In genomic region chr15:57340673-57341259, GRCh38 we compare ENCODE assay signal across 8 cellular contexts. TPM values are rescaled to one million over a fixed set of nuclear protein-coding genes. Genes with fewer than 3 reads are reported as not detected.
DNase-seq lines count a peak whose midpoint lies in the region; ATAC-seq and TF ChIP-seq lines count a peak whose summit lies in the region.

No MANE protein-coding gene starts in this region.

- no peak overlapping the region for H2AK5ac ChIP-seq in trophoblast cell (ENCODE audit: low read length)

- no peaks in the 10 kb centered on the region for H3K9me3 Mint-ChIP-seq in CD8-positive, alpha-beta T cell
- H3K9me3 Mint-ChIP-seq in activated T-cell treated with anti-CD3 and anti-CD28 coated beads, Interleukin-2, amount 50 U/mL, for 24 hours: no peaks in the 10 kb centered on the region
- peaks cover 5% of the 10 kb centered on the region for H3K9me3 Mint-ChIP-seq in glutamatergic neuron (ENCODE audit: unreplicated experiment)

- H3K4me1 Mint-ChIP-seq in CD8-positive, alpha-beta T cell (ENCODE audit: low read depth): no peaks in the 10 kb centered on the region
- H3K4me1 Mint-ChIP-seq in activated T-cell treated with anti-CD3 and anti-CD28 coated beads, Interleukin-2, amount 50 U/mL, for 24 hours (ENCODE audit: low read depth): no peaks in the 10 kb centered on the region
- H3K4me1 Mint-ChIP-seq in glutamatergic neuron (ENCODE audit: low read depth, unreplicated experiment): peaks cover 38% of the 10 kb centered on the region

- H4K8ac ChIP-seq in trophoblast cell (ENCODE audit: low read depth, low read length): no peak overlapping the region

- no peak overlapping the region for H3K27ac ChIP-seq in CD8-positive, alpha-beta T cell (ENCODE audit: low read depth, low read length)
- no peak overlapping the region for H3K27ac ChIP-seq in trophoblast cell (ENCODE audit: low read depth, low read length)

- POLR2A ChIA-PET in CD8-positive, alpha-beta T cell (lab: Charles Lee): interaction anchor here (0.5 kb wide), 1 partner anchor 178 kb away, joined by 5 read pairs; no protein-coding TSS in a partner anchor

- no peak overlapping the region for H2BK120ac ChIP-seq in trophoblast cell (ENCODE audit: insufficient read depth, low read length, poor library complexity)

- no peaks in the 10 kb centered on the region for H3K79me2 ChIP-seq in trophoblast cell (ENCODE audit: control insufficient read depth, insufficient read depth, low read length, poor library complexity)

- WGBS in trophoblast cell (ENCODE audit: extremely low coverage, insufficient coverage, insufficient read length): no CpG with 5 or more reads among the region's 5 CpGs

- H4K12ac ChIP-seq in trophoblast cell (ENCODE audit: low read depth, low read length): no peak overlapping the region

- H3K9me3 ChIP-seq in CD8-positive, alpha-beta T cell (ENCODE audit: low read length): no peaks in the 10 kb centered on the region
- H3K9me3 ChIP-seq in trophoblast cell (ENCODE audit: insufficient read depth, low read depth, low read length): no peaks in the 10 kb centered on the region

- H3K23ac ChIP-seq in trophoblast cell (ENCODE audit: low read length): no peak overlapping the region

- no peak overlapping the region for H2BK12ac ChIP-seq in trophoblast cell (ENCODE audit: low read length)

- no peaks in the 10 kb centered on the region for H3K36me3 Mint-ChIP-seq in CD8-positive, alpha-beta T cell
- no peaks in the 10 kb centered on the region for H3K36me3 Mint-ChIP-seq in activated T-cell treated with anti-CD3 and anti-CD28 coated beads, Interleukin-2, amount 50 U/mL, for 24 hours (ENCODE audit: low read depth)
- H3K36me3 Mint-ChIP-seq in glutamatergic neuron (ENCODE audit: unreplicated experiment): no peaks in the 10 kb centered on the region

- no peak overlapping the region for H4K91ac ChIP-seq in trophoblast cell (ENCODE audit: low read depth, low read length)

- H3K4me3 ChIP-seq in CD8-positive, alpha-beta T cell (ENCODE audit: low read depth, low read length): no peak overlapping the region
- H3K4me3 ChIP-seq in trophoblast cell (ENCODE audit: low read depth, low read length): no peak overlapping the region

- TF ChIP-seq CTCF in CD8-positive, alpha-beta T cell (IDR thresholded peaks at IDR 0.05): peak; percentile 74
- peak; percentile 83 for TF ChIP-seq CTCF in glutamatergic neuron (IDR thresholded peaks at IDR 0.05; ENCODE audit: partially characterized antibody, unreplicated experiment)

- DNase-seq in CD8-positive, alpha-beta T cell: peak in 2 of 7 experiments; percentile 17 to 24
- DNase-seq in H4 (ENCODE audit: low spot score): peak; percentile 53
- peak; percentile 53 for DNase-seq in NCI-H510A (lab: John Stamatoyannopoulos, UW)
- DNase-seq in activated T-cell treated with anti-CD3 and anti-CD28 coated beads, Interleukin-2, amount 50 U/mL, for 24 hours: peak; percentile 49
- DNase-seq in glutamatergic neuron: peak; percentile 67
- DNase-seq in trophoblast cell: peak; percentile 81 to 92

- intact Hi-C loops in CD8-positive, alpha-beta T cell (cut with DNase I, micrococcal nuclease): loop anchor here in 1 of 2 experiments (1.0 to 10.0 kb wide), 3 partner anchors 187 to 524 kb away; no protein-coding TSS in a partner anchor

- CTCF ChIA-PET in CD8-positive, alpha-beta T cell (lab: Charles Lee): interaction anchor here (0.8 to 2.9 kb wide), 10 partner anchors 8 to 227 kb away, joined by 3 to 22 read pairs (median 4); no protein-coding TSS in a partner anchor

- no peak overlapping the region for H3K9ac ChIP-seq in trophoblast cell (ENCODE audit: low read length)

- no peaks in the 10 kb centered on the region for H3K4me1 ChIP-seq in CD8-positive, alpha-beta T cell (ENCODE audit: insufficient read depth, low read length)
- peaks cover under 1 to 2% of the 10 kb centered on the region in 2 experiments for H3K4me1 ChIP-seq in trophoblast cell (ENCODE audit: control insufficient read depth in 1 of 2, insufficient read depth in 2 of 2, low read length in 2 of 2)

- ATAC-seq in CD8-positive, alpha-beta T cell: peak; percentile 46
- ATAC-seq in GM19324 (IDR thresholded peaks at IDR 0.05; ENCODE audit: low FRiP score, unreplicated experiment): no peak
- no peak for ATAC-seq in GM21367 (IDR thresholded peaks at IDR 0.05; ENCODE audit: unreplicated experiment)

- H2BK5ac ChIP-seq in trophoblast cell (ENCODE audit: low read depth, low read length, poor library complexity): no peak overlapping the region

- H3K27me3 Mint-ChIP-seq in CD8-positive, alpha-beta T cell (ENCODE audit: low read depth): peaks cover 5% of the 10 kb centered on the region
- H3K27me3 Mint-ChIP-seq in activated T-cell treated with anti-CD3 and anti-CD28 coated beads, Interleukin-2, amount 50 U/mL, for 24 hours: peaks cover 17% of the 10 kb centered on the region
- H3K27me3 Mint-ChIP-seq in glutamatergic neuron (ENCODE audit: unreplicated experiment): peaks cover 6% of the 10 kb centered on the region

- no peak overlapping the region for H3K4ac ChIP-seq in trophoblast cell (ENCODE audit: low read depth, low read length)

- H3K27ac Mint-ChIP-seq in CD8-positive, alpha-beta T cell: no peak overlapping the region
- no peak overlapping the region for H3K27ac Mint-ChIP-seq in activated T-cell treated with anti-CD3 and anti-CD28 coated beads, Interleukin-2, amount 50 U/mL, for 24 hours
- H3K27ac Mint-ChIP-seq in glutamatergic neuron (ENCODE audit: unreplicated experiment): peak overlapping the region; percentile 78

- H3K36me3 ChIP-seq in CD8-positive, alpha-beta T cell (ENCODE audit: insufficient read depth, low read length): no peaks in the 10 kb centered on the region
- H3K36me3 ChIP-seq in trophoblast cell (ENCODE audit: control insufficient read depth in 1 of 2, insufficient read depth in 2 of 2, low read length in 2 of 2): no peaks in the 10 kb centered on the region

- no peaks in the 10 kb centered on the region for H3K27me3 ChIP-seq in CD8-positive, alpha-beta T cell (ENCODE audit: insufficient read depth, low read length)
- no peaks in the 10 kb centered on the region for H3K27me3 ChIP-seq in trophoblast cell (ENCODE audit: insufficient read depth, low read length)

- H3K18ac ChIP-seq in trophoblast cell (ENCODE audit: low read length): no peak overlapping the region

- no peaks in the 10 kb centered on the region for H3K79me1 ChIP-seq in trophoblast cell (ENCODE audit: low read length)

- H3K4me2 ChIP-seq in trophoblast cell (ENCODE audit: low read length): no peak overlapping the region

- H3K4me3 Mint-ChIP-seq in CD8-positive, alpha-beta T cell: no peak overlapping the region
- H3K4me3 Mint-ChIP-seq in activated T-cell treated with anti-CD3 and anti-CD28 coated beads, Interleukin-2, amount 50 U/mL, for 24 hours: no peak overlapping the region
- no peak overlapping the region for H3K4me3 Mint-ChIP-seq in glutamatergic neuron (ENCODE audit: unreplicated experiment)

- no peak overlapping the region for H2AFZ ChIP-seq in trophoblast cell (ENCODE audit: insufficient read depth, low read length, poor library complexity)

- no peak overlapping the region for H3K14ac ChIP-seq in trophoblast cell (ENCODE audit: low read length)

RNA-seq across cellular contexts. Expression of gene CGNL1, which starts 35.5 kb away (rescaled TPM):
- total RNA-seq in CD8-positive, alpha-beta T cell: not detected
- total RNA-seq in H4 (2014; rRNA removed; shearing (Covaris generic)): 0.41 and 0.43 TPM in 2 replicates
- total RNA-seq in glutamatergic neuron (ENCODE audit: unreplicated experiment): 5.4 TPM
- polyA plus RNA-seq in trophoblast cell (2013): 9.6 and 10.1 TPM in 2 replicates
